In the genomic region with DNA sequence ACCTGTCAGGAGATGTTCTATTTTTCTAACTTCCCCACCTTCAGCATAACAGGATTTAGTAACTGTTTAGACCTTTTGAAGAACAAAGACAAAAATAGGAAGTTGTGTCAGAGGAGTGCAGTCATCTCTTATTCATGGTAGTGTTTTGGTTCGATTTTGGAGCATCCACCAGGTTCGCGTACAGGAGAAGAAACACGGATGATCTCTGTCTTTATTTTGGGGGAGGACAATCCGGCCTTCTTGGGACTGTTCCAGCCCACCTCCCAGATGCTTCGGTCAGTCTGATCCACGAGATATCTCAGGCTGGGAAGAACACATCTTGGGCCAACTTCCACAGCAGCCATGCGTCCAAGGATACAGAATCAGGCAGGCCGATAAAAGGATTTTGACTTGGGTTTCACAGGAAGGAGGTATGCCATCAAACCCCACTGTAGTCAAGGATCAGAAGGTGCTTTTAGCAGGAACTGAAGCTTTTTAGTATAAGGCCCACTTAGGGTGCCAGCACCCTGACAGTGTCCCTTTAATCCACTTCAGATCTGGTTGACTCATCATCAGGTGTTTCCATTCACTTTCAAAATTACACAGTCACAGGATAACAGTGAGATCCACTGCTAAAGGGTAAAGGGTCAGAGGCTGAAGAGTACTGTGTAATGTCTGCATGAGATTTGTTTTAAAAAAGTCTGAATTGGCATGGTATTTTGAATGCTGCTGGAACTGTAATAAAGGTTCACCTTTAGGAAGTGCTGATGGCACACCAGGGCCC, we compare ENCODE assay signal across 19 cellular contexts. TPM values are rescaled to one million over a fixed set of nuclear protein-coding genes. Genes with fewer than 3 reads are reported as not detected.
DNase-seq lines count a peak whose midpoint lies in the region; ATAC-seq and TF ChIP-seq lines count a peak whose summit lies in the region.
"Had no signal": no experiment of that assay in that cellular context is flagged by ENCODE, and none has a peak within 500 bp of the region (broad histone marks: within the 10 kb centered on the region; RNA-seq: fewer than 3 reads in every experiment).

No MANE protein-coding gene starts in this region.

- no peaks in the 10 kb centered on the region for H3K27me3 Mint-ChIP-seq in activated CD4-positive, alpha-beta T cell treated with anti-CD3 and anti-CD28 coated beads, Interleukin-2, amount 10 ng/mL, durations not matched to agents 24 days and 14 days
- H3K27me3 Mint-ChIP-seq in IgD-negative memory B cell: no peaks in the 10 kb centered on the region
- H3K27me3 Mint-ChIP-seq in activated naive CD8-positive, alpha-beta T cell treated with anti-CD3 and anti-CD28 coated beads, Interleukin-2, amount 10 ng/mL, durations not matched to agents 7 days and 5 days: no peaks in the 10 kb centered on the region
- H3K27me3 Mint-ChIP-seq: CD4-positive, alpha-beta memory T cell; central memory CD8-positive, alpha-beta T cell; memory B cell had no signal

- H3K9me3 Mint-ChIP-seq in activated CD4-positive, alpha-beta T cell treated with anti-CD3 and anti-CD28 coated beads, Interleukin-2, amount 10 ng/mL, durations not matched to agents 24 days and 14 days: no peaks in the 10 kb centered on the region
- H3K9me3 Mint-ChIP-seq in IgD-negative memory B cell: no peaks in the 10 kb centered on the region
- no peaks in the 10 kb centered on the region for H3K9me3 Mint-ChIP-seq in activated naive CD8-positive, alpha-beta T cell treated with anti-CD3 and anti-CD28 coated beads, Interleukin-2, amount 10 ng/mL, durations not matched to agents 7 days and 5 days
- H3K9me3 Mint-ChIP-seq: CD4-positive, alpha-beta memory T cell; central memory CD8-positive, alpha-beta T cell; memory B cell had no signal

- no peak for TF ChIP-seq CTCF in stomach (IDR thresholded peaks at IDR 0.05)
- TF ChIP-seq CTCF in right atrium auricular region (IDR thresholded peaks at IDR 0.05): no peak

- TF ChIP-seq EP300 in stomach (IDR thresholded peaks at IDR 0.05): no peak

- peaks cover 70% of the 10 kb centered on the region for H3K36me3 Mint-ChIP-seq in activated CD4-positive, alpha-beta T cell treated with anti-CD3 and anti-CD28 coated beads, Interleukin-2, amount 10 ng/mL, durations not matched to agents 24 days and 14 days (ENCODE audit: low read depth)
- H3K36me3 Mint-ChIP-seq in IgD-negative memory B cell: peaks cover 7% of the 10 kb centered on the region
- peaks cover 31% of the 10 kb centered on the region for H3K36me3 Mint-ChIP-seq in activated naive CD8-positive, alpha-beta T cell treated with anti-CD3 and anti-CD28 coated beads, Interleukin-2, amount 10 ng/mL, durations not matched to agents 7 days and 5 days

- H3K27ac ChIP-seq in stomach: no peak overlapping the region
- H3K27ac ChIP-seq in right atrium auricular region: no peak overlapping the region
- H3K27ac ChIP-seq: hepatocyte, KMS-11 had no signal

- ATAC-seq in activated naive CD8-positive, alpha-beta T cell treated with anti-CD3 and anti-CD28 coated beads, Interleukin-2, amount 10 ng/mL, durations not matched to agents 7 days and 5 days (ENCODE audit: low read depth): peak; percentile 63
- ATAC-seq: Panc1 had no signal

- intact Hi-C loops in activated CD4-positive, alpha-beta T cell treated with anti-CD3 and anti-CD28 coated beads, Interleukin-2, amount 10 ng/mL, durations not matched to agents 24 days and 14 days (cut with micrococcal nuclease): loop anchor here (5.0 kb wide), 1 partner anchor 37 kb away; a partner anchor contains a TSS
- intact Hi-C loops in posterior vena cava (cut with DNase I) (no loop called here), stomach (cut with DNase I; ENCODE audit: low total_unique reads) (no loop called here)

- H3K4me1 ChIP-seq in stomach: peaks cover 9 to 20% (median 17%) of the 10 kb centered on the region in 4 donors
- no peaks in the 10 kb centered on the region for H3K4me1 ChIP-seq in right atrium auricular region

- POLR2A ChIA-PET in activated naive CD8-positive, alpha-beta T cell treated with anti-CD3 and anti-CD28 coated beads, Interleukin-2, amount 10 ng/mL, durations not matched to agents 7 days and 5 days (lab: Charles Lee): no interaction called here

- no peak overlapping the region for H3K4me3 ChIP-seq in stomach
- no peak overlapping the region for H3K4me3 ChIP-seq in right atrium auricular region
- H3K4me3 ChIP-seq: hepatocyte had no signal

- DNase-seq in activated CD4-positive, alpha-beta T cell treated with anti-CD3 and anti-CD28 coated beads, Interleukin-2, amount 10 ng/mL, durations not matched to agents 24 days and 14 days: no peak
- no peak for DNase-seq in activated CD4-positive, alpha-beta T cell treated with anti-CD3 and anti-CD28 coated beads for 4 hours
- DNase-seq in activated naive CD8-positive, alpha-beta T cell treated with anti-CD3 and anti-CD28 coated beads, Interleukin-2, amount 10 ng/mL, durations not matched to agents 7 days and 5 days: no peak
- DNase-seq in posterior vena cava (ENCODE audit: low spot score) (peak; percentile 31), stomach (no peak), right atrium auricular region (ENCODE audit: low spot score) (no peak)
- no peak for DNase-seq in NK-92 treated with Interleukin-12 subunit alpha and Interleukin-12 subunit beta, amount 100 ng/mL, for 24 hours (lab: John Stamatoyannopoulos, UW)
- DNase-seq: CD4-positive, alpha-beta memory T cell; effector CD8-positive, alpha-beta T cell; kidney; NCI-H2171; NCI-H82; SK-N-SH had no signal

- WGBS in stomach, 5 donors: 76 to 88% (median 84%) methylated on average over 8 to 9 of the region's 9 CpGs

- peaks cover 14% of the 10 kb centered on the region for H3K4me1 Mint-ChIP-seq in activated CD4-positive, alpha-beta T cell treated with anti-CD3 and anti-CD28 coated beads, Interleukin-2, amount 10 ng/mL, durations not matched to agents 24 days and 14 days
- H3K4me1 Mint-ChIP-seq in IgD-negative memory B cell: peaks cover 0 to 4% (median 2%) of the 10 kb centered on the region in 3 donors
- H3K4me1 Mint-ChIP-seq in activated naive CD8-positive, alpha-beta T cell treated with anti-CD3 and anti-CD28 coated beads, Interleukin-2, amount 10 ng/mL, durations not matched to agents 7 days and 5 days: peaks cover 14% of the 10 kb centered on the region

- H3K36me3 ChIP-seq in stomach (peaks cover 52 to 100% (median 98%) of the 10 kb centered on the region in 4 donors), right atrium auricular region (peaks cover 89% of the 10 kb centered on the region)

- H3K27me3 ChIP-seq in stomach (no peaks in the 10 kb centered on the region), right atrium auricular region (no peaks in the 10 kb centered on the region)
- H3K27me3 ChIP-seq: hepatocyte had no signal

- H3K27ac Mint-ChIP-seq in activated CD4-positive, alpha-beta T cell treated with anti-CD3 and anti-CD28 coated beads, Interleukin-2, amount 10 ng/mL, durations not matched to agents 24 days and 14 days: peak overlapping the region; percentile 59
- H3K27ac Mint-ChIP-seq in IgD-negative memory B cell: peak overlapping the region in 2 of 3 donors; percentile 16 to 43
- H3K27ac Mint-ChIP-seq in activated naive CD8-positive, alpha-beta T cell treated with anti-CD3 and anti-CD28 coated beads, Interleukin-2, amount 10 ng/mL, durations not matched to agents 7 days and 5 days: no peak overlapping the region
- H3K27ac Mint-ChIP-seq: memory B cell had no signal

- H3K9me3 ChIP-seq in stomach (no peaks in the 10 kb centered on the region), right atrium auricular region (no peaks in the 10 kb centered on the region)
- H3K9me3 ChIP-seq: SK-N-SH had no signal

- H3K4me3 Mint-ChIP-seq in activated CD4-positive, alpha-beta T cell treated with anti-CD3 and anti-CD28 coated beads, Interleukin-2, amount 10 ng/mL, durations not matched to agents 24 days and 14 days: no peak overlapping the region
- H3K4me3 Mint-ChIP-seq in IgD-negative memory B cell: no peak overlapping the region
- H3K4me3 Mint-ChIP-seq in activated naive CD8-positive, alpha-beta T cell treated with anti-CD3 and anti-CD28 coated beads, Interleukin-2, amount 10 ng/mL, durations not matched to agents 7 days and 5 days: no peak overlapping the region
- H3K4me3 Mint-ChIP-seq: CD4-positive, alpha-beta memory T cell; central memory CD8-positive, alpha-beta T cell; memory B cell had no signal

- TF ChIP-seq POLR2A in stomach (IDR thresholded peaks at IDR 0.05): no peak

RNA-seq across cellular contexts. Expression of a gene that starts 16.5 kb away (rescaled TPM):
- 33.8 and 34.7 TPM in 2 replicates for total RNA-seq in activated CD4-positive, alpha-beta T cell treated with anti-CD3 and anti-CD28 coated beads, Interleukin-2, amount 10 ng/mL, durations not matched to agents 24 days and 14 days
- polyA plus RNA-seq in IgD-negative memory B cell (11.5 TPM), stomach (10 to 100 TPM in 2 of 3 donors, 1 to 10 TPM in 1; 7.8 to 21.1 (median 13.8) TPM)
- total RNA-seq in activated naive CD8-positive, alpha-beta T cell treated with anti-CD3 and anti-CD28 coated beads, Interleukin-2, amount 10 ng/mL, durations not matched to agents 7 days and 5 days: 10 to 100 TPM; 36.2 to 37.2 TPM
- total RNA-seq in posterior vena cava (10 to 100 TPM; 10.8 to 14.9 TPM), stomach (10 to 100 TPM in 3 of 5 donors, 1 to 10 TPM in 2; 4.9 to 20.9 (median 14.1) TPM), right atrium auricular region (10 to 100 TPM in 1 of 2 donors, 1 to 10 TPM in 1; 9.2 to 15.5 TPM)

RNA-seq across cellular contexts. Expression of a gene that starts 37.3 kb away (rescaled TPM):
- 12.4 TPM in 2 replicates for total RNA-seq in activated CD4-positive, alpha-beta T cell treated with anti-CD3 and anti-CD28 coated beads, Interleukin-2, amount 10 ng/mL, durations not matched to agents 24 days and 14 days
- 88.7 TPM for polyA plus RNA-seq in IgD-negative memory B cell
- total RNA-seq in activated naive CD8-positive, alpha-beta T cell treated with anti-CD3 and anti-CD28 coated beads, Interleukin-2, amount 10 ng/mL, durations not matched to agents 7 days and 5 days: 100 to 1,000 TPM; 110 to 125 TPM
- total RNA-seq in posterior vena cava: 10 to 100 TPM; 12.8 to 18.8 TPM
- 10 to 100 TPM in 3 of 5 donors, 1 to 10 TPM in 2; 3.5 to 53.0 (median 20.5) TPM for total RNA-seq in stomach
- 1 to 10 TPM; 6.6 to 8.5 (median 7.6) TPM for polyA plus RNA-seq in stomach
- 10 to 100 TPM; 14.6 to 17.6 TPM for total RNA-seq in right atrium auricular region
